In the genomic region with DNA sequence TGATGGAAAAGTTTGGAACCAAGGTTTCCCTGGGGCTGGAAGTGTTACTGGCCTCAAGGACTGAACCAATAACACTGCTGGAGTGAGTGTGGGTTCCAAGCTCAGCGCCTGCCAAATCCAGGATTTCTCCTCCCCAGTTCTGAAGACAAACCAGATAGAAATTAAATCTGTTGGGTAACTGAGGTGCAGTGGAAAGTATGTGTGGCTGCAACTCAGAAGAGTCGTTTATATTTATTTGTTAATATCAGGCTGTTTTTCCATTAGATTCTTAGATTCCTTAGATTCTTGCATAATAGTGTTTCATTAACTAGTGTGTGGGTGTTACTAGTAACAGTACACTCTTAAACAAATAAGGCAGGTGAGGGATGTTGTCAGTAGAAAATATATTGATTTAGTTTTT, we compare ENCODE assay signal across 1 cellular context.
TF ChIP-seq lines count a peak whose summit lies in the region.

No MANE protein-coding gene starts in this region.

TF ChIP-seq in liver, 16 proteins besides CTCF, POLR2A, EP300 and RAD21 (continued from another document):
- TF ChIP-seq, protein P1, sequence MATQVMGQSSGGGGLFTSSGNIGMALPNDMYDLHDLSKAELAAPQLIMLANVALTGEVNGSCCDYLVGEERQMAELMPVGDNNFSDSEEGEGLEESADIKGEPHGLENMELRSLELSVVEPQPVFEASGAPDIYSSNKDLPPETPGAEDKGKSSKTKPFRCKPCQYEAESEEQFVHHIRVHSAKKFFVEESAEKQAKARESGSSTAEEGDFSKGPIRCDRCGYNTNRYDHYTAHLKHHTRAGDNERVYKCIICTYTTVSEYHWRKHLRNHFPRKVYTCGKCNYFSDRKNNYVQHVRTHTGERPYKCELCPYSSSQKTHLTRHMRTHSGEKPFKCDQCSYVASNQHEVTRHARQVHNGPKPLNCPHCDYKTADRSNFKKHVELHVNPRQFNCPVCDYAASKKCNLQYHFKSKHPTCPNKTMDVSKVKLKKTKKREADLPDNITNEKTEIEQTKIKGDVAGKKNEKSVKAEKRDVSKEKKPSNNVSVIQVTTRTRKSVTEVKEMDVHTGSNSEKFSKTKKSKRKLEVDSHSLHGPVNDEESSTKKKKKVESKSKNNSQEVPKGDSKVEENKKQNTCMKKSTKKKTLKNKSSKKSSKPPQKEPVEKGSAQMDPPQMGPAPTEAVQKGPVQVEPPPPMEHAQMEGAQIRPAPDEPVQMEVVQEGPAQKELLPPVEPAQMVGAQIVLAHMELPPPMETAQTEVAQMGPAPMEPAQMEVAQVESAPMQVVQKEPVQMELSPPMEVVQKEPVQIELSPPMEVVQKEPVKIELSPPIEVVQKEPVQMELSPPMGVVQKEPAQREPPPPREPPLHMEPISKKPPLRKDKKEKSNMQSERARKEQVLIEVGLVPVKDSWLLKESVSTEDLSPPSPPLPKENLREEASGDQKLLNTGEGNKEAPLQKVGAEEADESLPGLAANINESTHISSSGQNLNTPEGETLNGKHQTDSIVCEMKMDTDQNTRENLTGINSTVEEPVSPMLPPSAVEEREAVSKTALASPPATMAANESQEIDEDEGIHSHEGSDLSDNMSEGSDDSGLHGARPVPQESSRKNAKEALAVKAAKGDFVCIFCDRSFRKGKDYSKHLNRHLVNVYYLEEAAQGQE (IDR thresholded peaks at IDR 0.05), result peak; percentile 72
